In the genomic region with DNA sequence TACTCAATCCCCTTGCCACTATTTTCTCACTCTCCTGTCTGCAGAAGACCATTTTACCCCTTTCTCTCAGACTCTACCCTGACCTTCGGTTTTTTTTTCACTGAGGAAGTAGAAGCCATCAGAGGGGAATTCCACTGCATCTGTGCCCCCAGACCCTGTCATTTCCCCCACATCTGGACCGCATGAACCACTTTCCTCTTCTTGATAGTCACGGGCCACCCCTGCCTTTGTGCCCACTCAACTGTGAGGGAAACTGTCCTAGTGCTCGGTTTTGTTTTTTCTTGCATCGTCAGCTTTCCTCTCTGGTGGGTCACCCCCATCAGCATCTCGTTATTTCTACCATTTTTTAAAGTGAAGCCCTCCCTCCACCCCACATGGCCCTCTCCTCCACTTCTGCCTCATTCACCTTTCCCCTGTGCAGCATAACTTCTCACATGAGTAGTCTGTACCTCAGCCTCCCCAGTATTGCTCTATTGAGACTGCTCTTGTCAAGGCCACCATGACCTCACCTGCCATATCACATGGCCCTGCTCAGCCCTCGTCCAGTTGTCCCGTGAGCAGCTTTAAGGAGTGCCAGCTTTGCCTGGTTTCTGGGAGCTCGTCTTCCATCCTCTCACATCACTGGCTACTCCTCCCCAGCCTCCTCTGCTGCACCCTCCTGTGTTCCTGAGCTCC, we compare ENCODE assay signal across 13 cellular contexts. TPM values are rescaled to one million over a fixed set of nuclear protein-coding genes. Genes with fewer than 3 reads are reported as not detected.
DNase-seq lines count a peak whose midpoint lies in the region; ATAC-seq and TF ChIP-seq lines count a peak whose summit lies in the region.
"Had no signal": no experiment of that assay in that cellular context is flagged by ENCODE, and none has a peak within 500 bp of the region (broad histone marks: within the 10 kb centered on the region; RNA-seq: fewer than 3 reads in every experiment).

No MANE protein-coding gene starts in this region.

- no peaks in the 10 kb centered on the region for H3K27me3 Mint-ChIP-seq in natural killer cell (ENCODE audit: low read depth in 2 of 2)

- intact Hi-C loops in natural killer cell (cut with micrococcal nuclease): no loop called here

- H3K27ac Mint-ChIP-seq in natural killer cell: peak overlapping the region; percentile 33
- H3K27ac Mint-ChIP-seq: activated naive CD4-positive, alpha-beta T cell treated with anti-CD3 and anti-CD28 coated beads for 36 hours had no signal

- peaks cover 0 to 13% of the 10 kb centered on the region in 2 donors for H3K4me1 Mint-ChIP-seq in natural killer cell

- DNase-seq in natural killer cell (no peak), NCI-H510A treated with DMSO at 0.1 percent for 48 hours (lab: John Stamatoyannopoulos, UW) (no peak)
- DNase-seq in stimulated activated CD4-positive, alpha-beta T cell treated with anti-CD3 and anti-CD28 coated beads, Interleukin-2, amount 100 ng/mL, for 24 hours: no peak
- no peak for DNase-seq in stimulated activated CD4-positive, alpha-beta T cell treated with anti-CD3 and anti-CD28 coated beads, Interleukin-2, amount 100 ng/mL, for 48 hours
- DNase-seq: activated CD4-positive, alpha-beta T cell treated with anti-CD3 and anti-CD28 coated beads, Interleukin-2, amount 50 U/mL, for 1 hour; activated naive CD4-positive, alpha-beta T cell treated with anti-CD3 and anti-CD28 coated beads for 36 hours; colonic mucosa; gastrocnemius medialis; NCI-H1436 treated with DMSO at 0.1 percent for 48 hours; NK-92 treated with Interleukin-12 subunit alpha and Interleukin-12 subunit beta, amount 100 ng/mL, for 24 hours had no signal

- peaks cover 51% of the 10 kb centered on the region for H3K36me3 Mint-ChIP-seq in natural killer cell

- ATAC-seq in GM18511 (IDR thresholded peaks at IDR 0.05; ENCODE audit: unreplicated experiment) (peak; percentile 82), GM21717 (IDR thresholded peaks at IDR 0.05; ENCODE audit: unreplicated experiment) (peak; percentile 65), HG03432 (IDR thresholded peaks at IDR 0.05; ENCODE audit: unreplicated experiment) (peak; percentile 74), natural killer cell (peak in 1 of 3 donors; percentile 24)
- ATAC-seq: gastrocnemius medialis had no signal

- no peak for TF ChIP-seq CTCF in natural killer cell (IDR thresholded peaks at IDR 0.05)

- H3K4me3 Mint-ChIP-seq in natural killer cell: no peak overlapping the region
- H3K4me3 Mint-ChIP-seq: activated naive CD4-positive, alpha-beta T cell treated with anti-CD3 and anti-CD28 coated beads for 36 hours had no signal

- H3K9me3 Mint-ChIP-seq in natural killer cell: no peaks in the 10 kb centered on the region
- H3K9me3 Mint-ChIP-seq: activated naive CD4-positive, alpha-beta T cell treated with anti-CD3 and anti-CD28 coated beads for 36 hours had no signal

RNA-seq across cellular contexts. Expression of gene TMEM87B, which starts 32.4 kb away (rescaled TPM):
- total RNA-seq in natural killer cell: 10 to 100 TPM in 2 of 3 donors, 1 to 10 TPM in 1; 9.6 to 15.7 (median 13.6) TPM

RNA-seq across cellular contexts. Expression of gene FBLN7, which starts 50.7 kb away (rescaled TPM):
- under 1 TPM in 2 of 3 donors, not detected in 1; 0.25 to 0.48 TPM for total RNA-seq in natural killer cell
